In the genomic region with DNA sequence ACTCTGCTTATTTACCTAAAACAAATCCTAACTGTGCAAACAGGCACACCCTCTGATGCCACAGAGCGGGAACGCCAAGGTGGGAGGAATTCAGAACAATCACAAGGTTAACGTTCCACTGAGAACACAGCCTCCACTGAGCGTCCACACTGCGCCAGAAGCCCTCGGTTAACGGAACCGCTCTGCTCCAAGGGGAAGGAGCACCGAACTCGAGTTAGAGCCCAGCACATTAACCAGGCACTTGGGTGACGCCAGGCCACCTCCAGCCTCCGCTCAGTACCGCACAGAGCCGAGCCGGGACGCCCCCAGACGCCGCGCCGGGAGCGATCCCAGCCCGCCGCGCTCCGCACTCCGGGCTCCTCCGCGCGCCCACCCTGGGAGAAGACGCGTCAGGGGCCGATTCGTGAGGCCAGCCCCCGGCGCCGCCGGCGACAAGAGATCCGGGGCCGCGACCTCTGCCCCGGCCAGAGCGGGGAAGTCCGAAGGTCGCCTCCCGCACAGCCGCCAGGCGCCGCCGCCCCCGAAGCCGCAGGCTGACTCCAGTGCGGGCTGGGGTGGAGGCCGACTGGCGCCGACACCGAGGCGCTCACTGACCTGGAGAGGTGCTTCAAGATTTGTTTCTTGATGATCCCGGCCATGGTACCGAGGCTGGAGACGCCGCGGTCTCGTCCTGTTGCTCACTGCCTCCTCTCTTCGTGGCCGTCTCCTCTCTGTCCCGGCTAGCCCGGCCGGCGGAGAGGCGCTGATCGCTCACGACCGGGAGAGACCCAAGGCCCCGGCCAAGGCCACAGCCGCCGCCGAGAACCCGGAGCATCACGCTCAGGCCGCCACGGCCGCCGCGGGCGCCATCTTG, we compare ENCODE assay signal across 1 cellular context.
TF ChIP-seq lines count a peak whose summit lies in the region.

No MANE protein-coding gene starts in this region.

TF ChIP-seq in HEK293, 187 proteins besides CTCF, POLR2A, EP300 and RAD21 (continued from another document and continues in another):
- TF ChIP-seq ZNF302 (tag by site-specific recombination; IDR thresholded peaks at IDR 0.05; ENCODE audit: low read depth) (no peak), ZNF266 (tag by site-specific recombination; IDR thresholded peaks at IDR 0.05; ENCODE audit: low read depth) (no peak), ZBTB8A (tag by site-specific recombination; IDR thresholded peaks at IDR 0.05) (0 out of 2 replicates have a peak, but pooled peaks have one; percentile 28), ZNF280D (tag by site-specific recombination; IDR thresholded peaks at IDR 0.05) (no peak), PBX3 (CRISPR knock-in tag; IDR thresholded peaks at IDR 0.05) (no peak), ZNF354C (tag by site-specific recombination; IDR thresholded peaks at IDR 0.05; ENCODE audit: borderline replicate concordance, low read depth) (no peak), ZNF114 (tag by site-specific recombination; IDR thresholded peaks at IDR 0.05) (no peak), ZNF341 (tag by site-specific recombination; IDR thresholded peaks at IDR 0.05; ENCODE audit: low read depth) (no peak), KLF1 (tag by site-specific recombination; IDR thresholded peaks at IDR 0.05) (peak; percentile 85), ZNF449 (tag by site-specific recombination; IDR thresholded peaks at IDR 0.05) (no peak), ZNF473 (tag by site-specific recombination; IDR thresholded peaks at IDR 0.05) (no peak), ZNF138 (tag by site-specific recombination; IDR thresholded peaks at IDR 0.05; ENCODE audit: borderline replicate concordance) (no peak), ZSCAN30 (tag by site-specific recombination; IDR thresholded peaks at IDR 0.05) (0 out of 2 replicates have a peak, but pooled peaks have one; percentile 75), ZNF785 (tag by site-specific recombination; IDR thresholded peaks at IDR 0.05) (no peak), ZFP37 (tag by site-specific recombination; IDR thresholded peaks at IDR 0.05) (0 out of 2 replicates have a peak, but pooled peaks have one; percentile 71), RBAK (tag by site-specific recombination; IDR thresholded peaks at IDR 0.05) (no peak), ZNF654 (tag by site-specific recombination; IDR thresholded peaks at IDR 0.05; ENCODE audit: low read depth) (no peak), ZBTB6 (tag by site-specific recombination; IDR thresholded peaks at IDR 0.05) (no peak), ZNF561 (tag by site-specific recombination; IDR thresholded peaks at IDR 0.05; ENCODE audit: borderline replicate concordance) (peak; percentile 65; the same call in 1 of the 2 replicates), ZNF248 (tag by site-specific recombination; IDR thresholded peaks at IDR 0.05) (no peak), ZNF423 (tag by site-specific recombination; IDR thresholded peaks at IDR 0.05) (no peak), ZNF2 (tag by site-specific recombination; IDR thresholded peaks at IDR 0.05) (no peak), ZNF544 (tag by site-specific recombination; IDR thresholded peaks at IDR 0.05) (no peak), ZNF398 (tag by site-specific recombination; IDR thresholded peaks at IDR 0.05) (no peak), ZNF510 (tag by site-specific recombination; IDR thresholded peaks at IDR 0.05; ENCODE audit: insufficient replicate concordance) (no peak), BCL11B (tag by site-specific recombination; IDR thresholded peaks at IDR 0.05; ENCODE audit: low read depth) (peak; percentile 87), SP2 (tag by site-specific recombination; IDR thresholded peaks at IDR 0.05) (peak; percentile 44; the same call in 1 of the 2 replicates), ZBTB1 (tag by site-specific recombination; IDR thresholded peaks at IDR 0.05) (0 out of 2 replicates have a peak, but pooled peaks have one; percentile 68), ZNF18 (tag by site-specific recombination; IDR thresholded peaks at IDR 0.05) (no peak), ZNF843 (tag by site-specific recombination; IDR thresholded peaks at IDR 0.05) (no peak), MZF1 (tag by site-specific recombination; IDR thresholded peaks at IDR 0.05; ENCODE audit: borderline replicate concordance) (no peak), SCRT1 (tag by site-specific recombination; IDR thresholded peaks at IDR 0.05; ENCODE audit: borderline replicate concordance) (no peak), MYNN (tag by site-specific recombination; IDR thresholded peaks at IDR 0.05; ENCODE audit: borderline replicate concordance) (no peak), ZNF610 (tag by site-specific recombination; IDR thresholded peaks at IDR 0.05; ENCODE audit: borderline replicate concordance) (no peak), ZNF488 (tag by site-specific recombination; IDR thresholded peaks at IDR 0.05) (no peak), KLF10 (tag by site-specific recombination; IDR thresholded peaks at IDR 0.05) (peak; percentile 51; the same call in 1 of the 2 replicates), ZNF521 (tag by site-specific recombination; IDR thresholded peaks at IDR 0.05) (no peak), HOXD13 (CRISPR knock-in tag; IDR thresholded peaks at IDR 0.05; ENCODE audit: borderline replicate concordance) (no peak), ZNF223 (tag by site-specific recombination; IDR thresholded peaks at IDR 0.05) (no peak), YY2 (tag by site-specific recombination; IDR thresholded peaks at IDR 0.05) (peak; percentile 58), OVOL3 (tag by site-specific recombination; IDR thresholded peaks at IDR 0.05) (0 out of 2 replicates have a peak, but pooled peaks have one; percentile 26), ZBTB17 (tag by site-specific recombination; IDR thresholded peaks at IDR 0.05) (peak; percentile 97), ZNF76 (tag by site-specific recombination; IDR thresholded peaks at IDR 0.05; ENCODE audit: borderline replicate concordance, low read depth) (peak; percentile 63; the same call in 1 of the 2 replicates), SETDB1 (IDR thresholded peaks at IDR 0.05; ENCODE audit: insufficient read length, low read length) (no peak), ZNF37A (tag by site-specific recombination; IDR thresholded peaks at IDR 0.05) (no peak), ZNF558 (tag by site-specific recombination; IDR thresholded peaks at IDR 0.05) (no peak)
- TF ChIP-seq, protein P1, sequence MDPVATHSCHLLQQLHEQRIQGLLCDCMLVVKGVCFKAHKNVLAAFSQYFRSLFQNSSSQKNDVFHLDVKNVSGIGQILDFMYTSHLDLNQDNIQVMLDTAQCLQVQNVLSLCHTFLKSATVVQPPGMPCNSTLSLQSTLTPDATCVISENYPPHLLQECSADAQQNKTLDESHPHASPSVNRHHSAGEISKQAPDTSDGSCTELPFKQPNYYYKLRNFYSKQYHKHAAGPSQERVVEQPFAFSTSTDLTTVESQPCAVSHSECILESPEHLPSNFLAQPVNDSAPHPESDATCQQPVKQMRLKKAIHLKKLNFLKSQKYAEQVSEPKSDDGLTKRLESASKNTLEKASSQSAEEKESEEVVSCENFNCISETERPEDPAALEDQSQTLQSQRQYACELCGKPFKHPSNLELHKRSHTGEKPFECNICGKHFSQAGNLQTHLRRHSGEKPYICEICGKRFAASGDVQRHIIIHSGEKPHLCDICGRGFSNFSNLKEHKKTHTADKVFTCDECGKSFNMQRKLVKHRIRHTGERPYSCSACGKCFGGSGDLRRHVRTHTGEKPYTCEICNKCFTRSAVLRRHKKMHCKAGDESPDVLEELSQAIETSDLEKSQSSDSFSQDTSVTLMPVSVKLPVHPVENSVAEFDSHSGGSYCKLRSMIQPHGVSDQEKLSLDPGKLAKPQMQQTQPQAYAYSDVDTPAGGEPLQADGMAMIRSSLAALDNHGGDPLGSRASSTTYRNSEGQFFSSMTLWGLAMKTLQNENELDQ (tag by site-specific recombination; IDR thresholded peaks at IDR 0.05; ENCODE audit: low read depth), result no peak
- TF ChIP-seq, protein P2, sequence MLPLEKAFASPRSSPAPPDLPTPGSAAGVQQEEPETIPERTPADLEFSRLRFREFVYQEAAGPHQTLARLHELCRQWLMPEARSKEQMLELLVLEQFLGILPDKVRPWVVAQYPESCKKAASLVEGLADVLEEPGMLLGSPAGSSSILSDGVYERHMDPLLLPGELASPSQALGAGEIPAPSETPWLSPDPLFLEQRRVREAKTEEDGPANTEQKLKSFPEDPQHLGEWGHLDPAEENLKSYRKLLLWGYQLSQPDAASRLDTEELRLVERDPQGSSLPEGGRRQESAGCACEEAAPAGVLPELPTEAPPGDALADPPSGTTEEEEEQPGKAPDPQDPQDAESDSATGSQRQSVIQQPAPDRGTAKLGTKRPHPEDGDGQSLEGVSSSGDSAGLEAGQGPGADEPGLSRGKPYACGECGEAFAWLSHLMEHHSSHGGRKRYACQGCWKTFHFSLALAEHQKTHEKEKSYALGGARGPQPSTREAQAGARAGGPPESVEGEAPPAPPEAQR (tag by site-specific recombination; IDR thresholded peaks at IDR 0.05), result no peak
